Comparison of ENCODE assay signal across 8 cellular contexts in the genomic region with DNA sequence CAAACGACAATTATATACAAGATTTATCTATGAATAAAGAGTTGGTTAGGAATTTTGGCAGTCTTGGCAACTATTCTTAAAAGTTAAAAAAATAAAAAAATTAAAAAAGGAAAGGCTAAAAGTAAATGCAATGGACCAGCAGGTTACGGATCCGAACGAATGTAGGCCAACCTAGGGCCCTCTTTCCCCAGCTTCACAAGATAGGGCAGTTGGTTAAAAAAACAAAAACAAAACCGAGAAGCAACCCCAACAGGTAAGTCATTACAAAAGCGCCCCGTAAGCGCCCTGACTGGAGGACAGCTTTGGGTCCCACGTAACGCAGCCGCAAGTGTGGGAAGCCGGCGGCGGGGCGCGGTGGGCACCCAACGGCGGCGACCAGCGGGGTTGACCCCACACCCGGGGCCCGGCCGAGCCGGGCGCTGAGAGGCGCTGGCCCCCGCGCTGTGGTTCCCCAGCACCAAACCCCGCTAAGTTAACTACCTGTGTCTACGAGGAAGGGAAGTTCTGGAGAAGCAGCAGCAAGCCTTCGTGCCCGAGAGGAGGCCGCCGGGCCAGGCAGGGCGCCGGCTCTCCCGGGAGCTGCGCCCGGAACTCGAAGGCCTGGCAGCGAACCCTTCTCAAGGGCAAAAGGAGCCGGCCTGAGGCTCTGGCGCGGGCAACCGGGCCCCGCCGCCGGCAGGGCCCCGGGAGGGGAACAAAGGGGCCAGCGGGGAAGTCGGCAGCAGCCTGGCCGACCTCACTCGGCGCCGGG. TPM values are rescaled to one million over a fixed set of nuclear protein-coding genes. Genes with fewer than 3 reads are reported as not detected.
DNase-seq lines count a peak whose midpoint lies in the region; ATAC-seq and TF ChIP-seq lines count a peak whose summit lies in the region.

No MANE protein-coding gene starts in this region.

- H3K4me1 Mint-ChIP-seq in nephron = peaks cover 25% of the 10 kb centered on the region

- peak overlapping the region; percentile 98 to 100 (median 100) for H3K27ac Mint-ChIP-seq in nephron

- in situ Hi-C loops in GM13977 (cut with MboI; ENCODE audit: low pct_unique_long_range_greater_than_20kb, low sequenced_read_pairs, unreplicated experiment) = no loop called here

- DNase-seq in GM13977 (ENCODE audit: low spot score) (peak; percentile 57), HEK293T (ENCODE audit: extremely low spot score) (peak; percentile 18), NCI-H2029 (lab: John Stamatoyannopoulos, UW) (peak; percentile 78), activated T-cell treated with anti-CD3 and anti-CD28 coated beads for 48 hours (ENCODE audit: low read depth) (peak; percentile 54), substantia nigra (lab: John Stamatoyannopoulos, UW) (peak in 26 of 49 donors; percentile 6 to 76 (median 48)), NCI-H1694 treated with DMSO at 0.1 percent for 48 hours (lab: John Stamatoyannopoulos, UW) (no peak)

- peaks cover 31% of the 10 kb centered on the region for H3K36me3 Mint-ChIP-seq in nephron (ENCODE audit: low read depth)

- peak overlapping the region; percentile 88 to 91 (median 88) for H3K4me3 Mint-ChIP-seq in nephron

- peak; percentile 16 for ATAC-seq in esophagus mucosa

- TF ChIP-seq CTCF in GM13977 (IDR thresholded peaks at IDR 0.05; ENCODE audit: extremely low read depth, insufficient read depth, missing control alignments) (no peak), nephron (IDR thresholded peaks at IDR 0.05; ENCODE audit: unreplicated experiment in 3 of 3) (no peak)

- peaks cover 4% of the 10 kb centered on the region for H3K27me3 Mint-ChIP-seq in nephron (ENCODE audit: low read depth)

- H3K9me3 Mint-ChIP-seq in nephron = no peaks in the 10 kb centered on the region

- CTCF ChIA-PET in HEK293T (lab: Yijun Ruan, JAX) = interaction anchor here (0.6 to 1.6 kb wide), 3 partner anchors 11 to 146 kb away, joined by 3 to 8 read pairs (median 5); no protein-coding TSS in a partner anchor

- H3K27ac ChIP-seq in substantia nigra (ENCODE audit: low read depth, low read length, poor library complexity, severe bottlenecking) = peak overlapping the region; percentile 97

- POLR2A ChIA-PET in HEK293T (lab: Yijun Ruan, JAX) = interaction anchor here (1.2 to 3.0 kb wide), 4 partner anchors 9 to 55 kb away, joined by 3 to 15 read pairs (median 6); no protein-coding TSS in a partner anchor

TF ChIP-seq in HEK293T, 16 proteins besides CTCF, POLR2A, EP300 and RAD21:
- TF ChIP-seq SUZ12 (IDR thresholded peaks at IDR 0.05) (no peak), LEF1 (IDR thresholded peaks at IDR 0.05; ENCODE audit: borderline replicate concordance) (no peak), SP1 (IDR thresholded peaks at IDR 0.05) (no peak), ARNT (IDR thresholded peaks at IDR 0.05) (no peak), FOXK2 (IDR thresholded peaks at IDR 0.05) (no peak), HDGF (IDR thresholded peaks at IDR 0.05; ENCODE audit: borderline replicate concordance) (no peak), BHLHE40 (IDR thresholded peaks at IDR 0.05; ENCODE audit: borderline replicate concordance) (no peak), ZNF384 (IDR thresholded peaks at IDR 0.05) (no peak)
- TF ChIP-seq, protein P1, sequence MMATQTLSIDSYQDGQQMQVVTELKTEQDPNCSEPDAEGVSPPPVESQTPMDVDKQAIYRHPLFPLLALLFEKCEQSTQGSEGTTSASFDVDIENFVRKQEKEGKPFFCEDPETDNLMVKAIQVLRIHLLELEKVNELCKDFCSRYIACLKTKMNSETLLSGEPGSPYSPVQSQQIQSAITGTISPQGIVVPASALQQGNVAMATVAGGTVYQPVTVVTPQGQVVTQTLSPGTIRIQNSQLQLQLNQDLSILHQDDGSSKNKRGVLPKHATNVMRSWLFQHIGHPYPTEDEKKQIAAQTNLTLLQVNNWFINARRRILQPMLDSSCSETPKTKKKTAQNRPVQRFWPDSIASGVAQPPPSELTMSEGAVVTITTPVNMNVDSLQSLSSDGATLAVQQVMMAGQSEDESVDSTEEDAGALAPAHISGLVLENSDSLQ (IDR thresholded peaks at IDR 0.05) = no peak
TF ChIP-seq in HEK293T: peak in this region for 0.

RNA-seq across cellular contexts. Expression of gene HECTD1, which starts 0.9 kb away (rescaled TPM):
- total RNA-seq in esophagus mucosa = 174 TPM
